ENCODE assay signal across 7 cellular contexts in genomic region chr14:102088012-102088792, GRCh38. TPM values are rescaled to one million over a fixed set of nuclear protein-coding genes. Genes with fewer than 3 reads are reported as not detected.
DNase-seq lines count a peak whose midpoint lies in the region; ATAC-seq and TF ChIP-seq lines count a peak whose summit lies in the region.

No MANE protein-coding gene starts in this region.

- peaks cover 31% of the 10 kb centered on the region for H3K36me3 Mint-ChIP-seq in WTC11

- no peaks in the 10 kb centered on the region for H3K9me3 ChIP-seq in HEK293 (ENCODE audit: control insufficient read depth, insufficient read depth, low read depth, low read length)

- peak; percentile 40 for ATAC-seq in WTC11
- ATAC-seq in left colon = peak; percentile 34
- no peak for ATAC-seq in GM18861 (IDR thresholded peaks at IDR 0.05; ENCODE audit: unreplicated experiment)

- peaks cover 8% of the 10 kb centered on the region; the same call in 1 of the 2 replicates for H3K4me1 ChIP-seq in HEK293 (ENCODE audit: control insufficient read depth, insufficient read depth, low read length)

- H3K4me1 Mint-ChIP-seq in WTC11 = peaks cover 48% of the 10 kb centered on the region

- intact Hi-C loops in left colon (cut with DNase I, micrococcal nuclease) = no loop called here

- CTCF ChIA-PET in HEK293 (lab: Yijun Ruan, JAX) (interaction anchor here (1.1 to 1.8 kb wide), 3 partner anchors 8 to 127 kb away, joined by 3 to 8 read pairs (median 5); no protein-coding TSS in a partner anchor), WTC11 (lab: Charles Lee) (interaction anchor here (0.5 to 3.2 kb wide), 7 partner anchors 9 to 226 kb away, joined by 3 to 19 read pairs (median 6); partner anchors contain the start of gene MOK)

- peaks cover 12 to 31% of the 10 kb centered on the region in 2 experiments for H3K36me3 ChIP-seq in HEK293 (ENCODE audit: control insufficient read depth in 2 of 2, insufficient read depth in 1 of 2, low read length in 2 of 2)

- H3K4me3 ChIP-seq in HEK293 (ENCODE audit: low read depth, low read length) = no peak overlapping the region

- H3K4me3 Mint-ChIP-seq in WTC11 = peak overlapping the region; percentile 70

- peak overlapping the region; percentile 98; the same call in 1 of the 2 replicates for H3K27ac ChIP-seq in HEK293 (ENCODE audit: extremely low read depth, low read depth, low read length)

- DNase-seq in WTC11 (ENCODE audit: low spot score) (peak; percentile 72), left colon (peak; percentile 55 to 63), NCI-H82 (lab: John Stamatoyannopoulos, UW) (no peak)
- peak; percentile 37 for DNase-seq in central memory CD4-positive, alpha-beta T cell
- DNase-seq in stimulated activated CD4-positive, alpha-beta T cell treated with anti-CD3 and anti-CD28 coated beads, Interleukin-4, amount 100 ng/mL, for 1 hour = peak; percentile 66

- no peaks in the 10 kb centered on the region for H3K9me3 Mint-ChIP-seq in WTC11

- no peak for TF ChIP-seq CTCF in HEK293 (tag by site-specific recombination; IDR thresholded peaks at IDR 0.05)
- no peak for TF ChIP-seq CTCF in WTC11 (IDR thresholded peaks at IDR 0.05)

- POLR2A ChIA-PET in HEK293 (lab: Yijun Ruan, JAX) = interaction anchor here (0.5 to 0.7 kb wide), 8 partner anchors 8 to 226 kb away, joined by 3 to 15 read pairs (median 4); no protein-coding TSS in a partner anchor
- POLR2A ChIA-PET in WTC11 (lab: Charles Lee) = interaction anchor here (0.5 to 1.4 kb wide), 7 partner anchors 10 to 445 kb away, joined by 3 to 9 read pairs (median 3); no protein-coding TSS in a partner anchor

- H3K27ac Mint-ChIP-seq in WTC11 = peak overlapping the region; percentile 96

- H3K27me3 Mint-ChIP-seq in WTC11 (ENCODE audit: low read depth) = no peaks in the 10 kb centered on the region

TF ChIP-seq in HEK293, 187 proteins besides CTCF, POLR2A, EP300 and RAD21:
- TF ChIP-seq, protein P1, sequence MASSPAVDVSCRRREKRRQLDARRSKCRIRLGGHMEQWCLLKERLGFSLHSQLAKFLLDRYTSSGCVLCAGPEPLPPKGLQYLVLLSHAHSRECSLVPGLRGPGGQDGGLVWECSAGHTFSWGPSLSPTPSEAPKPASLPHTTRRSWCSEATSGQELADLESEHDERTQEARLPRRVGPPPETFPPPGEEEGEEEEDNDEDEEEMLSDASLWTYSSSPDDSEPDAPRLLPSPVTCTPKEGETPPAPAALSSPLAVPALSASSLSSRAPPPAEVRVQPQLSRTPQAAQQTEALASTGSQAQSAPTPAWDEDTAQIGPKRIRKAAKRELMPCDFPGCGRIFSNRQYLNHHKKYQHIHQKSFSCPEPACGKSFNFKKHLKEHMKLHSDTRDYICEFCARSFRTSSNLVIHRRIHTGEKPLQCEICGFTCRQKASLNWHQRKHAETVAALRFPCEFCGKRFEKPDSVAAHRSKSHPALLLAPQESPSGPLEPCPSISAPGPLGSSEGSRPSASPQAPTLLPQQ (tag by site-specific recombination; IDR thresholded peaks at IDR 0.05) = 0 out of 2 replicates have a peak, but pooled peaks have one; percentile 16
- no peak for TF ChIP-seq ZNF654 (tag by site-specific recombination; IDR thresholded peaks at IDR 0.05; ENCODE audit: low read depth)
- peak; percentile 46; the same call in 1 of the 2 replicates for TF ChIP-seq ZNF341 (tag by site-specific recombination; IDR thresholded peaks at IDR 0.05; ENCODE audit: low read depth)

TF ChIP-seq in WTC11, 78 proteins besides CTCF, POLR2A, EP300 and RAD21:
- TF ChIP-seq ATF3 (CRISPR knock-in tag; conservative IDR thresholded peaks at IDR 0.05) (no peak), USF2 (CRISPR knock-in tag; IDR thresholded peaks at IDR 0.05) (peak; percentile 41; the same call in 1 of the 2 replicates), MAX (CRISPR knock-in tag; IDR thresholded peaks at IDR 0.05) (peak; percentile 90), FOXJ3 (CRISPR knock-in tag; IDR thresholded peaks at IDR 0.05; ENCODE audit: borderline replicate concordance) (no peak)
- TF ChIP-seq, protein P2, sequence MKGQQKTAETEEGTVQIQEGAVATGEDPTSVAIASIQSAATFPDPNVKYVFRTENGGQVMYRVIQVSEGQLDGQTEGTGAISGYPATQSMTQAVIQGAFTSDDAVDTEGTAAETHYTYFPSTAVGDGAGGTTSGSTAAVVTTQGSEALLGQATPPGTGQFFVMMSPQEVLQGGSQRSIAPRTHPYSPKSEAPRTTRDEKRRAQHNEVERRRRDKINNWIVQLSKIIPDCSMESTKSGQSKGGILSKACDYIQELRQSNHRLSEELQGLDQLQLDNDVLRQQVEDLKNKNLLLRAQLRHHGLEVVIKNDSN (CRISPR knock-in tag; IDR thresholded peaks at IDR 0.05) = peak; percentile 32; the same call in 1 of the 2 replicates

RNA-seq across cellular contexts. Expression of gene HSP90AA1, which starts 1.4 kb away (rescaled TPM):
- total RNA-seq in WTC11 (2021) (808 to 842 TPM (median 832 TPM) in 3 replicates), left colon (100 to 1,000 TPM; 182 to 274 TPM)

RNA-seq across cellular contexts. Expression of gene WDR20, which starts 51.5 kb away (rescaled TPM):
- 25.6 to 27.5 TPM (median 25.9 TPM) in 3 replicates for total RNA-seq in WTC11 (2021)
- 10 to 100 TPM; 34.1 to 35.5 TPM for total RNA-seq in left colon
